13 cellular contexts compared by ENCODE assay signal in genomic region chr1:36352910-36353878, GRCh38. TPM values are rescaled to one million over a fixed set of nuclear protein-coding genes. Genes with fewer than 3 reads are reported as not detected.
DNase-seq lines count a peak whose midpoint lies in the region; ATAC-seq, FAIRE-seq and TF ChIP-seq lines count a peak whose summit lies in the region.
"Had no signal": no experiment of that assay in that cellular context is flagged by ENCODE, and none has a peak within 500 bp of the region (broad histone marks: within the 10 kb centered on the region; RNA-seq: fewer than 3 reads in every experiment).

No MANE protein-coding gene starts in this region.

- FAIRE-seq in A549 (lab: Jason Lieb, UNC): no peak
- FAIRE-seq in keratinocyte (lab: Jason Lieb, UNC): no peak
- FAIRE-seq in pancreas (lab: Jason Lieb, UNC): no peak
- FAIRE-seq: GM19239 had no signal

- H3K4me3 Mint-ChIP-seq in HFFc6: peak overlapping the region; percentile 83

- H3K4me1 Mint-ChIP-seq in HFFc6 (ENCODE audit: low read depth): peaks cover 63% of the 10 kb centered on the region

- H3K4me3 ChIP-seq in A549 (no peak overlapping the region), keratinocyte (ENCODE audit: control insufficient read depth in 2 of 3, extremely low read depth in 1 of 3, insufficient read depth in 2 of 3, low read depth in 1 of 3, low read length in 3 of 3) (no peak overlapping the region), pancreas (no peak overlapping the region)
- H3K4me3 ChIP-seq: dorsolateral prefrontal cortex had no signal

- ATAC-seq in A549 (no peak), pancreas (no peak), Right ventricle myocardium inferior (no peak), HG03045 (IDR thresholded peaks at IDR 0.05; ENCODE audit: unreplicated experiment) (no peak)

- H3K27me3 ChIP-seq in keratinocyte (ENCODE audit: control insufficient read depth, extremely low read depth, insufficient read depth, low read length): no peaks in the 10 kb centered on the region
- no peaks in the 10 kb centered on the region for H3K27me3 ChIP-seq in pancreas
- H3K27me3 ChIP-seq: dorsolateral prefrontal cortex had no signal

- TF ChIP-seq RAD21 in A549 (conservative IDR thresholded peaks at IDR 0.05 in 1 of 2, IDR thresholded peaks at IDR 0.05 in 1 of 2): no peak

- H3K9me1 ChIP-seq in keratinocyte (ENCODE audit: control insufficient read depth, extremely low read depth, insufficient read depth, low read length): peaks cover 6% of the 10 kb centered on the region

- H3K9ac ChIP-seq in keratinocyte (ENCODE audit: control insufficient read depth, extremely low read depth, insufficient read depth, low read length): no peak overlapping the region

- H4K20me1 ChIP-seq in keratinocyte (ENCODE audit: control insufficient read depth, extremely low read depth, insufficient read depth, low read length): no peaks in the 10 kb centered on the region

- DNase-seq in A549 (ENCODE audit: low read depth in 1 of 2, low spot score in 1 of 2): no peak
- DNase-seq in HFFc6: peak; percentile 80
- DNase-seq in astrocyte of the hippocampus (ENCODE audit: low read depth, low spot score): peak; percentile 83
- no peak for DNase-seq in keratinocyte (ENCODE audit: low read depth, low spot score)
- DNase-seq in pancreas: no peak
- no peak for DNase-seq in Right ventricle myocardium inferior (ENCODE audit: missing footprints)
- no peak for DNase-seq in activated CD4-positive, CD25-positive, alpha-beta regulatory T cell (lab: John Stamatoyannopoulos, UW)
- DNase-seq: dorsolateral prefrontal cortex; NCI-H187 treated with DMSO at 0.1 percent for 48 hours; stimulated activated CD4-positive, alpha-beta T cell treated with anti-CD3 and anti-CD28 coated beads, Interleukin-4, amount 100 ng/mL, for 24 hours had no signal

- H3K9me3 ChIP-seq in A549: no peaks in the 10 kb centered on the region
- H3K9me3 ChIP-seq in keratinocyte (ENCODE audit: control insufficient read depth, low read depth, low read length): no peaks in the 10 kb centered on the region
- H3K9me3 ChIP-seq in pancreas: no peaks in the 10 kb centered on the region

- WGBS in A549 (ENCODE audit: missing lambda C conversion rate): 94% methylated on average over 8 of the region's 15 CpGs
- 84 to 87% methylated on average over 15 of the region's 15 CpGs for WGBS in pancreas, 2 donors

- H3K4me1 ChIP-seq in A549: peaks cover 50% of the 10 kb centered on the region
- H3K4me1 ChIP-seq in keratinocyte (ENCODE audit: control insufficient read depth, extremely low read depth, insufficient read depth, low read length): peaks cover 49% of the 10 kb centered on the region
- H3K4me1 ChIP-seq in pancreas: no peaks in the 10 kb centered on the region

- no peak for TF ChIP-seq POLR2A in A549 (IDR thresholded peaks at IDR 0.05; ENCODE audit: low read length)

- intact Hi-C loops in pancreas (cut with DNase I): no loop called here
- intact Hi-C loops in Right ventricle myocardium inferior (cut with DNase I): no loop called here

- H3K27ac ChIP-seq in A549 (peak overlapping the region; percentile 87 to 93; a peak in 4 of 6 replicates), keratinocyte (ENCODE audit: control insufficient read depth, insufficient read depth, low read length) (peak overlapping the region; percentile 96), pancreas (no peak overlapping the region)

- dilution Hi-C loops in keratinocyte (cut with MboI; ENCODE audit: extremely low pct_ligation_motif_present, low sequenced_read_pairs): no loop called here

- no peaks in the 10 kb centered on the region for H3K79me2 ChIP-seq in keratinocyte (ENCODE audit: control insufficient read depth, insufficient read depth, low read length)

- POLR2A ChIA-PET in A549 (lab: Yijun Ruan, JAX): no interaction called here

- H3K36me3 ChIP-seq in keratinocyte (ENCODE audit: control insufficient read depth in 2 of 2, extremely low read depth in 1 of 2, insufficient read depth in 2 of 2, low read length in 2 of 2) (peaks cover 44 to 61% of the 10 kb centered on the region in 2 experiments), pancreas (peaks cover 7 to 48% (median 13%) of the 10 kb centered on the region in 3 donors)

- H2AFZ ChIP-seq in keratinocyte (ENCODE audit: control insufficient read depth, low read length): no peak overlapping the region

- H3K36me3 Mint-ChIP-seq in HFFc6 (ENCODE audit: low read depth): peaks cover 36% of the 10 kb centered on the region

- peaks cover 4% of the 10 kb centered on the region; the same call in 1 of the 2 replicates for H3K27me3 Mint-ChIP-seq in HFFc6 (ENCODE audit: insufficient read depth)

- H3K9me3 Mint-ChIP-seq in HFFc6: no peaks in the 10 kb centered on the region
- H3K9me3 Mint-ChIP-seq: activated T-helper 2 cell treated with anti-CD3 and anti-CD28 coated beads, Interferon-gamma antibody, Interleukin-2, Interleukin-4, amounts not matched to agents 10 μg/mL and 5 μg/mL and 100 μg/mL, durations not matched to agents 14 hours and 24 hours and 36 hours had no signal

- peak overlapping the region; percentile 99 for H3K27ac Mint-ChIP-seq in HFFc6

- CTCF ChIA-PET in A549 (lab: Yijun Ruan, JAX): interaction anchor here (0.6 to 17.8 kb wide), 8 partner anchors 10 to 254 kb away, joined by 3 to 201 read pairs (median 4); no protein-coding TSS in a partner anchor

- no peak for TF ChIP-seq CTCF in A549 (IDR thresholded peaks at IDR 0.05)
- no peak for TF ChIP-seq CTCF in HFFc6 (IDR thresholded peaks at IDR 0.05)
- no peak for TF ChIP-seq CTCF in keratinocyte (optimal IDR thresholded peaks at IDR 0.05 in 1 of 3, IDR thresholded peaks at IDR 0.05 in 1 of 3, conservative IDR thresholded peaks at IDR 0.05 in 1 of 3; ENCODE audit: extremely low read depth in 1 of 3, insufficient read depth in 2 of 3, low read length in 3 of 3)
- TF ChIP-seq CTCF in pancreas (IDR thresholded peaks at IDR 0.05): no peak

- H3K4me2 ChIP-seq in A549 (peak overlapping the region; percentile 80), keratinocyte (ENCODE audit: control insufficient read depth, extremely low read depth, insufficient read depth, low read depth, low read length) (no peak overlapping the region)

- no peak for TF ChIP-seq EP300 in A549 (IDR thresholded peaks at IDR 0.05)

RNA-seq across cellular contexts. Expression of gene EVA1B, which starts 29.7 kb away (rescaled TPM):
- polyA plus RNA-seq in A549 (2011; rRNA removed) (2.0 and 2.9 TPM in 2 replicates), A549 (2017; fragmentation: RNase III; extraction: RNeasy Plus Mini Kit Qiagen cat#74134 plus additional on column Dnase treatment) (7.5 to 10.8 TPM (median 8.5 TPM) in 3 replicates), keratinocyte (2.4 to 4.3 TPM (median 2.7 TPM) in 3 replicates), pancreas (10 to 100 TPM; 13.3 to 14.0 TPM)
- polyA plus RNA-seq in A549 (2012; cell fraction: cytosol; rRNA removed): 11.5 and 19.9 TPM in 2 replicates
- polyA plus RNA-seq in A549 (2012; cell fraction: nucleus; rRNA removed): 8.9 and 13.1 TPM in 2 replicates
- 0.58 and 1.2 TPM in 2 replicates for polyA minus RNA-seq in A549 (2011; rRNA and poly(A)+ RNA removed)
- total RNA-seq in HFFc6 (2021; fragmentation: NEBNext Ultra II Directional; extraction: Animal tissue kit (Norgen Biotek cat#: 25700)): 100 to 1,000 TPM; 152 to 206 (median 155) TPM
- 0.40 TPM for polyA plus RNA-seq in keratinocyte (2011; ENCODE audit: low read depth)
- 1.3 and 5.8 TPM in 2 replicates for polyA plus RNA-seq in keratinocyte (2011; cell fraction: cytosol; rRNA removed)
- polyA plus RNA-seq in keratinocyte (2011; cell fraction: nucleus; rRNA removed): 0.52 and 1.8 TPM in 2 replicates
- 7.1 and 10.5 TPM in 2 replicates for polyA plus RNA-seq in keratinocyte (2012; ENCODE audit: low replicate concordance)
- polyA minus RNA-seq in keratinocyte: 0.16 to 1.2 TPM (median 0.26 TPM) in 3 replicates
- 6.1 TPM for polyA minus RNA-seq in keratinocyte (2011; cell fraction: cytosol; rRNA and poly(A)+ RNA removed)
- 0.70 and 0.84 TPM in 2 replicates for polyA minus RNA-seq in keratinocyte (2011; cell fraction: nucleus; rRNA and poly(A)+ RNA removed)
- total RNA-seq in pancreas (10 to 100 TPM in 1 of 6 donors, 1 to 10 TPM in 5; 3.3 to 11.4 (median 3.9) TPM), Right ventricle myocardium inferior (10.9 TPM)

RNA-seq across cellular contexts. Expression of gene STK40, which starts 32.5 kb away (rescaled TPM):
- polyA plus RNA-seq in A549 (2011; rRNA removed) (8.9 and 10.5 TPM in 2 replicates), A549 (2017; fragmentation: RNase III; extraction: RNeasy Plus Mini Kit Qiagen cat#74134 plus additional on column Dnase treatment) (6.0 to 7.6 TPM (median 6.8 TPM) in 3 replicates), keratinocyte (8.5 to 10.4 TPM (median 10.3 TPM) in 3 replicates), pancreas (10 to 100 TPM; 21.2 to 26.2 TPM)
- polyA plus RNA-seq in A549 (2012; cell fraction: cytosol; rRNA removed): 10.0 and 12.0 TPM in 2 replicates
- 22.8 and 25.9 TPM in 2 replicates for polyA plus RNA-seq in A549 (2012; cell fraction: nucleus; rRNA removed)
- 12.3 and 15.2 TPM in 2 replicates for polyA minus RNA-seq in A549 (2011; rRNA and poly(A)+ RNA removed)
- 10 to 100 TPM; 24.1 to 26.5 (median 25.1) TPM for total RNA-seq in HFFc6 (2021; fragmentation: NEBNext Ultra II Directional; extraction: Animal tissue kit (Norgen Biotek cat#: 25700))
- 14.7 TPM for polyA plus RNA-seq in keratinocyte (2011; ENCODE audit: low read depth)
- polyA plus RNA-seq in keratinocyte (2011; cell fraction: cytosol; rRNA removed): 6.1 and 7.0 TPM in 2 replicates
- 19.3 and 23.3 TPM in 2 replicates for polyA plus RNA-seq in keratinocyte (2011; cell fraction: nucleus; rRNA removed)
- polyA plus RNA-seq in keratinocyte (2012; ENCODE audit: low replicate concordance): 9.8 and 17.6 TPM in 2 replicates
- polyA minus RNA-seq in keratinocyte: 14.0 to 28.2 TPM (median 16.3 TPM) in 3 replicates
- polyA minus RNA-seq in keratinocyte (2011; cell fraction: cytosol; rRNA and poly(A)+ RNA removed): 6.3 TPM
- 7.2 and 8.5 TPM in 2 replicates for polyA minus RNA-seq in keratinocyte (2011; cell fraction: nucleus; rRNA and poly(A)+ RNA removed)
- total RNA-seq in pancreas (10 to 100 TPM; 32.9 to 68.1 (median 40.8) TPM), Right ventricle myocardium inferior (77.9 TPM)

RNA-seq across cellular contexts. Expression of gene LSM10, which starts 44.5 kb away (rescaled TPM):
- polyA plus RNA-seq in A549 (2011; rRNA removed) (44.3 and 54.9 TPM in 2 replicates), A549 (2017; fragmentation: RNase III; extraction: RNeasy Plus Mini Kit Qiagen cat#74134 plus additional on column Dnase treatment) (40.3 to 43.3 TPM (median 40.7 TPM) in 3 replicates), keratinocyte (41.3 to 67.8 TPM (median 45.3 TPM) in 3 replicates), pancreas (10 to 100 TPM; 21.4 to 26.9 TPM)
- polyA plus RNA-seq in A549 (2012; cell fraction: cytosol; rRNA removed): 107 and 112 TPM in 2 replicates
- polyA plus RNA-seq in A549 (2012; cell fraction: nucleus; rRNA removed): 43.2 and 51.7 TPM in 2 replicates
- 30.2 and 39.9 TPM in 2 replicates for polyA minus RNA-seq in A549 (2011; rRNA and poly(A)+ RNA removed)
- 10 to 100 TPM; 44.6 to 58.7 (median 49.6) TPM for total RNA-seq in HFFc6 (2021; fragmentation: NEBNext Ultra II Directional; extraction: Animal tissue kit (Norgen Biotek cat#: 25700))
- polyA plus RNA-seq in keratinocyte (2011; ENCODE audit: low read depth): 12.7 TPM
- 43.5 and 55.1 TPM in 2 replicates for polyA plus RNA-seq in keratinocyte (2011; cell fraction: cytosol; rRNA removed)
- 15.1 and 19.6 TPM in 2 replicates for polyA plus RNA-seq in keratinocyte (2011; cell fraction: nucleus; rRNA removed)
- 28.2 and 48.4 TPM in 2 replicates for polyA plus RNA-seq in keratinocyte (2012; ENCODE audit: low replicate concordance)
- 29.0 to 51.7 TPM (median 34.5 TPM) in 3 replicates for polyA minus RNA-seq in keratinocyte
- 41.6 TPM for polyA minus RNA-seq in keratinocyte (2011; cell fraction: cytosol; rRNA and poly(A)+ RNA removed)
- 6.8 and 8.8 TPM in 2 replicates for polyA minus RNA-seq in keratinocyte (2011; cell fraction: nucleus; rRNA and poly(A)+ RNA removed)
- total RNA-seq in pancreas (10 to 100 TPM in 5 of 6 donors, 1 to 10 TPM in 1; 9.5 to 16.4 (median 13.5) TPM), Right ventricle myocardium inferior (59.3 TPM)

RNA-seq across cellular contexts. Expression of gene SH3D21, which starts 47.0 kb away (rescaled TPM):
- polyA plus RNA-seq in A549 (2011; rRNA removed): 0.41 and 0.53 TPM in 2 replicates
- polyA plus RNA-seq in A549 (2012; cell fraction: cytosol; rRNA removed): 0.42 and 0.45 TPM in 2 replicates
- polyA plus RNA-seq in A549 (2012; cell fraction: nucleus; rRNA removed): 3.7 and 4.1 TPM in 2 replicates
- polyA plus RNA-seq in A549 (2017; fragmentation: RNase III; extraction: RNeasy Plus Mini Kit Qiagen cat#74134 plus additional on column Dnase treatment): 1.1 to 1.6 TPM (median 1.4 TPM) in 3 replicates
- 0.34 and 0.45 TPM in 2 replicates for polyA minus RNA-seq in A549 (2011; rRNA and poly(A)+ RNA removed)
- total RNA-seq in HFFc6 (2021; fragmentation: NEBNext Ultra II Directional; extraction: Animal tissue kit (Norgen Biotek cat#: 25700)): 1 to 10 TPM; 2.7 to 5.3 (median 2.9) TPM
- polyA plus RNA-seq in keratinocyte: 4.8 to 17.4 TPM (median 7.1 TPM) in 3 replicates
- 24.5 TPM for polyA plus RNA-seq in keratinocyte (2011; ENCODE audit: low read depth)
- polyA plus RNA-seq in keratinocyte (2011; cell fraction: cytosol; rRNA removed): 2.9 and 3.6 TPM in 2 replicates
- polyA plus RNA-seq in keratinocyte (2011; cell fraction: nucleus; rRNA removed): 69.0 and 93.2 TPM in 2 replicates
- polyA plus RNA-seq in keratinocyte (2012; ENCODE audit: low replicate concordance): 6.6 and 24.3 TPM in 2 replicates
- 3.2 to 7.3 TPM (median 5.8 TPM) in 3 replicates for polyA minus RNA-seq in keratinocyte
- polyA minus RNA-seq in keratinocyte (2011; cell fraction: cytosol; rRNA and poly(A)+ RNA removed): 3.1 TPM
- 11.2 and 14.5 TPM in 2 replicates for polyA minus RNA-seq in keratinocyte (2011; cell fraction: nucleus; rRNA and poly(A)+ RNA removed)
- total RNA-seq in pancreas: 1 to 10 TPM in 2 of 6 donors, under 1 TPM in 4; 0.41 to 1.7 (median 0.58) TPM
- 1 to 10 TPM; 1.7 to 2.6 TPM for polyA plus RNA-seq in pancreas
- 1.6 TPM for total RNA-seq in Right ventricle myocardium inferior

Comparison
In these comparisons a context has a peak if more than half of its experiments do, and no peak if none do; other contexts are left out.
1. DNase-seq: peak in HFFc6 (single experiment) and astrocyte of the hippocampus (single experiment); none in A549 (0 of 2), keratinocyte (single experiment), pancreas (0 of 6), Right ventricle myocardium inferior (single experiment) and activated CD4-positive, CD25-positive, alpha-beta regulatory T cell (0 of 4).
2. H3K27ac ChIP-seq: peak in A549 (2 of 2) and keratinocyte (single experiment); none in pancreas (0 of 4).
3. RNA of gene EVA1B, which starts 29.7 kb away (total RNA-seq): 152 to 206 TPM in HFFc6; 10.9 TPM in Right ventricle myocardium inferior (single experiment) and 3.3 to 11.4 TPM in pancreas; every median in the first group is over 10 times any median in the second.